ENCODE assay signal across 8 cellular contexts in the genomic region with DNA sequence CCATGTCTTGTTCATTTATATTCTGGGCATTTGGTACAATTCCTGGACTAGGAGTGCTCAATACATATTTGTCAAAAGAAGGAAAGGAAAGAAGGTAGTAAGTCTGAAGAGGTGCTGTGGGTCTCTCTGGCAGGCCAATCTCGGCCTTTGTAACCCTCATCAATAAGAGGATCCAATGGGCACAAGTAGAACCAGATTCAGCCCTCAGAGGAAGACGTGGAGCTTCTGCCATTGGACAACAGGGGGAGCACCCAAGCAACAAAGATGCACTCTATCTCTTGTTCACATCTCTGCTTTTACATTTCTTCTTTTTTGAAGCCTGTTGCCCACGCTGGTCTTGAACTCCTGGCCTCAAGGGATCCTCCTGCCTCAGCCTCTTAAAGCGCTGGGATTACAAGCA. TPM values are rescaled to one million over a fixed set of nuclear protein-coding genes. Genes with fewer than 3 reads are reported as not detected.
DNase-seq lines count a peak whose midpoint lies in the region; ATAC-seq and TF ChIP-seq lines count a peak whose summit lies in the region.

No MANE protein-coding gene starts in this region.

- H3K4me1 ChIP-seq in Loucy (ENCODE audit: insufficient read depth, low read length, poor library complexity, severe bottlenecking): peaks cover 20% of the 10 kb centered on the region
- peaks cover 2 to 50% (median 14%) of the 10 kb centered on the region in 3 donors for H3K4me1 ChIP-seq in gastroesophageal sphincter

- TF ChIP-seq CTCF in Loucy (conservative IDR thresholded peaks at IDR 0.05; ENCODE audit: low read length): peak; percentile 72
- TF ChIP-seq CTCF in fibroblast of the aortic adventitia (IDR thresholded peaks at IDR 0.05; ENCODE audit: insufficient read depth, low read length): peak; percentile 58
- peak in 2 of 4 experiments; percentile 4 to 36 for TF ChIP-seq CTCF in gastroesophageal sphincter (IDR thresholded peaks at IDR 0.05)

- H3K4me2 ChIP-seq in Loucy (ENCODE audit: low read depth, low read length, poor library complexity, severe bottlenecking): peak overlapping the region; percentile 29

- no peak overlapping the region for H3K27ac ChIP-seq in gastroesophageal sphincter

- H3K27me3 ChIP-seq in Loucy (ENCODE audit: insufficient read depth, low read length, poor library complexity, severe bottlenecking) (no peaks in the 10 kb centered on the region), gastroesophageal sphincter (no peaks in the 10 kb centered on the region)

- no peaks in the 10 kb centered on the region for H3K9me2 ChIP-seq in Loucy (replicated peaks; ENCODE audit: low read depth, low read length)

- H3F3A ChIP-seq in Loucy (ENCODE audit: low read depth): no peaks in the 10 kb centered on the region

- peaks cover 22% of the 10 kb centered on the region for H3K79me2 ChIP-seq in Loucy (ENCODE audit: insufficient read depth, low read length)

- WGBS in gastroesophageal sphincter (ENCODE audit: low coverage in 1 of 2), 2 donors: 63 to 66% methylated on average over 4 of the region's 4 CpGs

- no peak overlapping the region for H2AFZ ChIP-seq in Loucy (ENCODE audit: low read length)

- H3K9me3 ChIP-seq in Loucy (ENCODE audit: insufficient read depth, low read depth, low read length) (no peaks in the 10 kb centered on the region), gastroesophageal sphincter (no peaks in the 10 kb centered on the region)

- ATAC-seq in stimulated activated naive CD8-positive, alpha-beta T cell treated with anti-CD3 and anti-CD28 coated beads, Interleukin-15, Interleukin-2, amounts not matched to agents 100 U/mL and 50 U/mL, for 24 hours: peak; percentile 37
- no peak for ATAC-seq in HG03045 (IDR thresholded peaks at IDR 0.05; ENCODE audit: unreplicated experiment)
- ATAC-seq in gastroesophageal sphincter: no peak

- H3K36me3 ChIP-seq in Loucy (ENCODE audit: insufficient read depth, low read length): no peaks in the 10 kb centered on the region
- peaks cover 0 to 13% of the 10 kb centered on the region in 2 donors for H3K36me3 ChIP-seq in gastroesophageal sphincter

- DNase-seq in GF-D8 (lab: John Stamatoyannopoulos, UW) (peak; percentile 80), fibroblast of the aortic adventitia (ENCODE audit: low read depth) (peak; percentile 36), LoVo (ENCODE audit: low spot score) (no peak)
- peak; percentile 38 for DNase-seq in activated CD4-positive, alpha-beta T cell treated with anti-CD3 and anti-CD28 coated beads, Interleukin-2, amount 50 U/mL, for 1 hour
- peak; percentile 39 for DNase-seq in stimulated activated naive CD8-positive, alpha-beta T cell treated with anti-CD3 and anti-CD28 coated beads, Interleukin-15, Interleukin-2, amounts not matched to agents 100 U/mL and 50 U/mL, for 24 hours

- H3K4me3 ChIP-seq in Loucy (ENCODE audit: low read length, poor library complexity, severe bottlenecking) (no peak overlapping the region), fibroblast of the aortic adventitia (ENCODE audit: low read depth, low read length) (no peak overlapping the region), gastroesophageal sphincter (no peak overlapping the region)

- no peaks in the 10 kb centered on the region for H4K20me1 ChIP-seq in Loucy (ENCODE audit: insufficient read depth, low read length, poor library complexity, severe bottlenecking)

- no peak overlapping the region for H3K9ac ChIP-seq in Loucy (ENCODE audit: low read depth, low read length, poor library complexity, severe bottlenecking)

- TF ChIP-seq EP300 in gastroesophageal sphincter (IDR thresholded peaks at IDR 0.05): no peak

- no peak for TF ChIP-seq POLR2A in gastroesophageal sphincter (IDR thresholded peaks at IDR 0.05)

RNA-seq across cellular contexts. Expression of a gene that starts 2.2 kb away (rescaled TPM):
- total RNA-seq in fibroblast of the aortic adventitia (ENCODE audit: low replicate concordance) (16.8 and 29.4 TPM in 2 replicates), gastroesophageal sphincter (10 to 100 TPM; 23.9 to 45.6 (median 35.8) TPM)

RNA-seq across cellular contexts. Expression of a gene that starts 8.4 kb away (rescaled TPM):
- 117 and 126 TPM in 2 replicates for total RNA-seq in fibroblast of the aortic adventitia (ENCODE audit: low replicate concordance)
- 10 to 100 TPM; 37.8 to 63.0 (median 57.9) TPM for total RNA-seq in gastroesophageal sphincter

RNA-seq across cellular contexts. Expression of a gene that starts 19.3 kb away (rescaled TPM):
- total RNA-seq in fibroblast of the aortic adventitia (ENCODE audit: low replicate concordance) (5.3 and 14.9 TPM in 2 replicates), gastroesophageal sphincter (10 to 100 TPM in 2 of 4 donors, 1 to 10 TPM in 2; 1.2 to 27.1 (median 9.8) TPM)

RNA-seq across cellular contexts. Expression of a gene that starts 34.7 kb away (rescaled TPM):
- 13.4 and 15.5 TPM in 2 replicates for total RNA-seq in fibroblast of the aortic adventitia (ENCODE audit: low replicate concordance)
- total RNA-seq in gastroesophageal sphincter: 10 to 100 TPM; 10.1 to 11.6 (median 11.1) TPM

RNA-seq across cellular contexts. Expression of a gene that starts 36.3 kb away (rescaled TPM):
- total RNA-seq in fibroblast of the aortic adventitia (ENCODE audit: low replicate concordance) (7.0 and 30.5 TPM in 2 replicates), gastroesophageal sphincter (10 to 100 TPM; 10.7 to 28.1 (median 21.4) TPM)
